11 cellular contexts compared by ENCODE assay signal in genomic region chr10:35433851-35434426, GRCh38.
DNase-seq lines count a peak whose midpoint lies in the region; ATAC-seq and TF ChIP-seq lines count a peak whose summit lies in the region.
"Had no signal": no experiment of that assay in that cellular context is flagged by ENCODE, and none has a peak within 500 bp of the region (broad histone marks: within the 10 kb centered on the region; RNA-seq: fewer than 3 reads in every experiment).

No MANE protein-coding gene starts in this region.

- H4K5ac ChIP-seq in IMR-90 (ENCODE audit: low read depth, low read length): no peak overlapping the region

- no peak for TF ChIP-seq RAD21 in IMR-90 (IDR thresholded peaks at IDR 0.05; ENCODE audit: low read length)

- no peak overlapping the region for H2AK9ac ChIP-seq in IMR-90 (replicated peaks; ENCODE audit: low read depth, low read length, poor library complexity)

- H3K4me1 ChIP-seq in IMR-90 (ENCODE audit: control insufficient read depth, insufficient read depth, low read length): no peaks in the 10 kb centered on the region
- peaks cover 11 to 21% of the 10 kb centered on the region in 2 donors for H3K4me1 ChIP-seq in lung (ENCODE audit: control insufficient read depth in 2 of 2, insufficient read depth in 2 of 2, low read length in 2 of 2)

- H3K9ac ChIP-seq in IMR-90 (ENCODE audit: low read depth, low read length): no peak overlapping the region

- no peaks in the 10 kb centered on the region for H3K36me3 ChIP-seq in IMR-90 (ENCODE audit: control insufficient read depth, insufficient read depth, low read length)
- peaks cover 0 to 2% of the 10 kb centered on the region in 2 donors for H3K36me3 ChIP-seq in lung (ENCODE audit: control insufficient read depth in 2 of 2, insufficient read depth in 2 of 2, low read length in 2 of 2)

- TF ChIP-seq POLR2A in IMR-90 (IDR thresholded peaks at IDR 0.05; ENCODE audit: low read depth, low read length): no peak

- no peak overlapping the region for H2BK15ac ChIP-seq in IMR-90 (ENCODE audit: low read depth, low read length)

- intact Hi-C loops in IMR-90 (cut with micrococcal nuclease): no loop called here

- POLR2A ChIA-PET in IMR-90 (lab: Charles Lee; ENCODE audit: unreplicated experiment): no interaction called here

- H3K4me2 ChIP-seq in IMR-90 (ENCODE audit: low read depth, low read length): no peak overlapping the region

- H3K27me3 Mint-ChIP-seq in activated naive CD8-positive, alpha-beta T cell: no peaks in the 10 kb centered on the region

- peaks cover 2% of the 10 kb centered on the region for H3K9me3 ChIP-seq in IMR-90 (ENCODE audit: control insufficient read depth, insufficient read depth, low read length)
- no peaks in the 10 kb centered on the region for H3K9me3 ChIP-seq in lung (ENCODE audit: control insufficient read depth in 2 of 2, insufficient read depth in 1 of 2, low read length in 1 of 2)

- H2AFZ ChIP-seq in IMR-90 (replicated peaks; ENCODE audit: low read length, poor library complexity): no peak overlapping the region

- H3K27me3 ChIP-seq in IMR-90 (ENCODE audit: control insufficient read depth, insufficient read depth, low read length) (no peaks in the 10 kb centered on the region), lung (ENCODE audit: control insufficient read depth, insufficient read depth) (no peaks in the 10 kb centered on the region)

- H3K27ac Mint-ChIP-seq in activated naive CD8-positive, alpha-beta T cell: peak overlapping the region; percentile 4

- H2AK5ac ChIP-seq in IMR-90 (ENCODE audit: low read depth, low read length): no peak overlapping the region

- WGBS in IMR-90 (ENCODE audit: extremely low coverage in 2 of 2, insufficient read length in 1 of 2), 2 experiments: no CpG with 5 or more reads among the region's 7 CpGs
- WGBS in lung, 2 donors: 72 to 73% methylated on average over 7 of the region's 7 CpGs

- H3K4me3 ChIP-seq in IMR-90 (ENCODE audit: insufficient read depth, low read depth, low read length): no peak overlapping the region
- no peak overlapping the region for H3K4me3 ChIP-seq in lung

- in situ Hi-C loops in Caki2 (cut with HindIII; ENCODE audit: low pct_unique_long_range_greater_than_20kb, low sequenced_read_pairs): no loop called here
- in situ Hi-C loops in IMR-90 (cut with MboI; ENCODE audit: low sequenced_read_pairs): no loop called here

- H4K20me1 ChIP-seq in IMR-90 (ENCODE audit: insufficient read depth, low read length): peaks cover 47% of the 10 kb centered on the region

- no peak overlapping the region for H3K18ac ChIP-seq in IMR-90 (ENCODE audit: low read depth, low read length)

- no peak overlapping the region for H3K23ac ChIP-seq in IMR-90 (ENCODE audit: low read depth, low read length)

- H2BK5ac ChIP-seq in IMR-90 (ENCODE audit: low read depth, low read length, poor library complexity, severe bottlenecking): no peak overlapping the region

- no peak overlapping the region for H3K4ac ChIP-seq in IMR-90 (ENCODE audit: low read depth, low read length)

- H3K27ac ChIP-seq in IMR-90 (ENCODE audit: insufficient read depth, low read length) (no peak overlapping the region), lung (ENCODE audit: low read depth in 1 of 2, low read length in 1 of 2) (no peak overlapping the region)

- DNase-seq in Caki2 (ENCODE audit: low read depth) (peak; percentile 56), IMR-90 (peak; percentile 63), lung (ENCODE audit: low spot score) (no peak), midbrain (lab: John Stamatoyannopoulos, UW) (no peak), middle frontal gyrus (ENCODE audit: extremely low spot score, low spot score) (no peak)
- DNase-seq in activated CD4-positive, alpha-beta T cell treated with anti-CD3 and anti-CD28 coated beads, Interleukin-2, amount 50 U/mL, for 48 hours: no peak
- DNase-seq: activated T-cell treated with anti-CD3 and anti-CD28 coated beads for 4 hours had no signal

- no peak overlapping the region for H2BK120ac ChIP-seq in IMR-90 (ENCODE audit: low read depth, low read length)

- H3K56ac ChIP-seq in IMR-90 (ENCODE audit: extremely low read depth, insufficient read depth, low read length): no peak overlapping the region

- H3K4me3 Mint-ChIP-seq in activated naive CD8-positive, alpha-beta T cell: no peak overlapping the region

- peaks cover 10% of the 10 kb centered on the region for H3K9me3 Mint-ChIP-seq in activated naive CD8-positive, alpha-beta T cell (ENCODE audit: low read depth)

- H3K9me1 ChIP-seq in IMR-90 (ENCODE audit: insufficient read depth, low read length): peaks cover 3% of the 10 kb centered on the region; the same call in 1 of the 2 replicates

- ATAC-seq in IMR-90 (ENCODE audit: low read depth) (no peak), lung (ENCODE audit: insufficient read depth, low FRiP score) (peak; percentile 79), HG03025 (IDR thresholded peaks at IDR 0.05; ENCODE audit: low FRiP score, unreplicated experiment) (no peak)
- ATAC-seq: HepG2, Right ventricle myocardium inferior had no signal

- H3K79me1 ChIP-seq in IMR-90 (ENCODE audit: low read depth in 1 of 2, low read length in 2 of 2): peaks cover 29 to 77% of the 10 kb centered on the region in 2 experiments

- H3K36me3 Mint-ChIP-seq in activated naive CD8-positive, alpha-beta T cell: peaks cover 22% of the 10 kb centered on the region

- no TSS peak for BruUV-seq in IMR-90 (replicated peaks; lab: Mats Ljungman, UMichigan)

- dilution Hi-C loops in IMR-90 (cut with HindIII; ENCODE audit: low sequenced_read_pairs, unreplicated experiment): no loop called here

- H4K91ac ChIP-seq in IMR-90 (ENCODE audit: insufficient read depth, low read depth, low read length): no peak overlapping the region

- H4K8ac ChIP-seq in IMR-90 (ENCODE audit: low read depth in 2 of 2, low read length in 2 of 2): no peak overlapping the region

- H3K4me1 Mint-ChIP-seq in activated naive CD8-positive, alpha-beta T cell (ENCODE audit: low read depth): peaks cover 41% of the 10 kb centered on the region

- no peak overlapping the region for H3K14ac ChIP-seq in IMR-90 (replicated peaks; ENCODE audit: low read depth, low read length)

- CTCF ChIA-PET in IMR-90 (lab: Yijun Ruan, JAX): no interaction called here

- H2BK20ac ChIP-seq in IMR-90 (ENCODE audit: low read depth, low read length): no peak overlapping the region

- no peak for TF ChIP-seq CTCF in IMR-90 (conservative IDR thresholded peaks at IDR 0.05; ENCODE audit: low read depth, low read length)
- no peak for TF ChIP-seq CTCF in lung (IDR thresholded peaks at IDR 0.05; ENCODE audit: control extremely low read depth, extremely low read depth)

TF ChIP-seq in IMR-90, 13 proteins besides CTCF, POLR2A, EP300 and RAD21:
- TF ChIP-seq CHD1 (IDR thresholded peaks at IDR 0.05; ENCODE audit: low read depth, low read length) (no peak), USF2 (IDR thresholded peaks at IDR 0.05; ENCODE audit: low read depth, low read length) (no peak), MAFK (IDR thresholded peaks at IDR 0.05; ENCODE audit: low read depth, low read length) (no peak), RFX5 (IDR thresholded peaks at IDR 0.05; ENCODE audit: low read depth, low read length) (no peak), CEBPB (IDR thresholded peaks at IDR 0.05; ENCODE audit: low read depth, low read length) (no peak), FOS (IDR thresholded peaks at IDR 0.05; ENCODE audit: low read depth, low read length) (no peak), MAZ (IDR thresholded peaks at IDR 0.05; ENCODE audit: borderline replicate concordance, low read depth, low read length) (no peak), ELK1 (IDR thresholded peaks at IDR 0.05; ENCODE audit: borderline replicate concordance, low read depth, low read length) (no peak), MXI1 (IDR thresholded peaks at IDR 0.05; ENCODE audit: borderline replicate concordance, low read depth, low read length) (no peak), RCOR1 (IDR thresholded peaks at IDR 0.05; ENCODE audit: insufficient replicate concordance, low read length) (no peak), NFE2L2 (IDR thresholded peaks at IDR 0.05; ENCODE audit: low read depth, low read length) (no peak), BHLHE40 (IDR thresholded peaks at IDR 0.05; ENCODE audit: low read depth, low read length) (no peak), SMC3 (IDR thresholded peaks at IDR 0.05; ENCODE audit: low read depth, low read length) (no peak)

Comparison
In these comparisons a context has a peak if more than half of its experiments do, and no peak if none do; other contexts are left out.
1. DNase-seq: peak in Caki2 (single experiment) and IMR-90 (single experiment); none in lung (single experiment), midbrain (single experiment), middle frontal gyrus (single experiment) and activated CD4-positive, alpha-beta T cell treated with anti-CD3 and anti-CD28 coated beads, Interleukin-2, amount 50 U/mL, for 48 hours (0 of 2).